9 cellular contexts compared by ENCODE assay signal in the genomic region with DNA sequence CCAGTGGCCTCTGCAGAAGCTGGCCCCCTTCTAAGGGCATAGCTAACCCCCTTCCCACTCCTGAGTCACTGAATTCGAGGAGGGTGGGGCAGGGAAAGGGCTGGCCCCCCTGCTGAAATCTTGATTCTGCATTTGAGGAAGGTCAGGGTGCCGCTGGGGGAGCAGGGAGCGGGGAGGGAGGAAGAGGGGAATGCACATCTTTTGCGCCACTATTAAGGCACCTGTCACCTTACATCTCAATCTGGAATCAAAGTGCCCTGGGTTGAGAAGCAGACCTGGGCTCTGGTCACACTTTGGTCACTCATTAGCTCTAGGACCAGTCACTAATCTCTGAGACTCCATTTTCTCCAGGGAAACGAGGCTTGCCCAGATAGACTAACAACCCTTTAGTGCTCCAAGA.
DNase-seq lines count a peak whose midpoint lies in the region; ATAC-seq and TF ChIP-seq lines count a peak whose summit lies in the region.
"Had no signal": no experiment of that assay in that cellular context is flagged by ENCODE, and none has a peak within 500 bp of the region (broad histone marks: within the 10 kb centered on the region; RNA-seq: fewer than 3 reads in every experiment).

No MANE protein-coding gene starts in this region.

- no peaks in the 10 kb centered on the region for H3K36me3 ChIP-seq in effector memory CD4-positive, alpha-beta T cell (ENCODE audit: control insufficient read depth, insufficient read depth, low read length)
- H3K36me3 ChIP-seq in trophoblast cell (ENCODE audit: control insufficient read depth in 1 of 2, insufficient read depth in 2 of 2, low read length in 2 of 2): no peaks in the 10 kb centered on the region

- no peak overlapping the region for H3K18ac ChIP-seq in trophoblast cell (ENCODE audit: low read length)

- peak overlapping the region; percentile 80 for H2AFZ ChIP-seq in trophoblast cell (ENCODE audit: insufficient read depth, low read length, poor library complexity)

- TF ChIP-seq CTCF in GM20000 (IDR thresholded peaks at IDR 0.05; ENCODE audit: extremely low read depth, missing control alignments): no peak

- H4K12ac ChIP-seq in trophoblast cell (ENCODE audit: low read depth, low read length): no peak overlapping the region

- no CpG with 5 or more reads among the region's 5 CpGs for WGBS in trophoblast cell (ENCODE audit: extremely low coverage, insufficient coverage, insufficient read length)

- no peak overlapping the region for H4K91ac ChIP-seq in trophoblast cell (ENCODE audit: low read depth, low read length)

- H3K4me2 ChIP-seq in trophoblast cell (ENCODE audit: low read length): peak overlapping the region; percentile 69

- H3K4me3 ChIP-seq in effector memory CD4-positive, alpha-beta T cell (ENCODE audit: insufficient read depth, low read depth, low read length, poor library complexity, severe bottlenecking): peak overlapping the region; percentile 63
- H3K4me3 ChIP-seq in trophoblast cell (ENCODE audit: low read depth, low read length): no peak overlapping the region

- no peak overlapping the region for H2BK12ac ChIP-seq in trophoblast cell (ENCODE audit: low read length)

- H3K79me2 ChIP-seq in trophoblast cell (ENCODE audit: control insufficient read depth, insufficient read depth, low read length, poor library complexity): no peaks in the 10 kb centered on the region

- no peak overlapping the region for H3K9ac ChIP-seq in trophoblast cell (ENCODE audit: low read length)

- H3K27me3 ChIP-seq in effector memory CD4-positive, alpha-beta T cell (replicated peaks; ENCODE audit: control insufficient read depth, insufficient read depth, low read length, poor library complexity, severe bottlenecking): no peaks in the 10 kb centered on the region
- no peaks in the 10 kb centered on the region for H3K27me3 ChIP-seq in trophoblast cell (ENCODE audit: insufficient read depth, low read length)

- H3K14ac ChIP-seq in trophoblast cell (ENCODE audit: low read length): no peak overlapping the region

- H3K4me1 ChIP-seq in effector memory CD4-positive, alpha-beta T cell (ENCODE audit: control insufficient read depth, insufficient read depth, low read length, poor library complexity, severe bottlenecking): peaks cover 12% of the 10 kb centered on the region
- H3K4me1 ChIP-seq in trophoblast cell (ENCODE audit: control insufficient read depth in 1 of 2, insufficient read depth in 2 of 2, low read length in 2 of 2): peaks cover 5 to 8% of the 10 kb centered on the region in 2 experiments

- DNase-seq in DMS53 (lab: John Stamatoyannopoulos, UW) (peak; percentile 65), NCI-H748 (lab: John Stamatoyannopoulos, UW; ENCODE audit: unreplicated experiment) (peak; percentile 38), trophoblast cell (no peak), GM19240 (ENCODE audit: insufficient read length, low spot score) (no peak), GM20000 (ENCODE audit: low spot score) (no peak)
- DNase-seq in effector memory CD4-positive, alpha-beta T cell: no peak
- no peak for DNase-seq in stimulated activated CD4-positive, alpha-beta T cell treated with anti-CD3 and anti-CD28 coated beads, Interleukin-1b, Interleukin-23, amount 100 ng/mL, for 48 hours
- DNase-seq: activated CD8-positive, alpha-beta memory T cell treated with anti-CD3 and anti-CD28 coated beads for 24 hours had no signal

- no peaks in the 10 kb centered on the region for H3K9me3 ChIP-seq in effector memory CD4-positive, alpha-beta T cell (ENCODE audit: control insufficient read depth, low read length)
- H3K9me3 ChIP-seq in trophoblast cell (ENCODE audit: insufficient read depth, low read depth, low read length): no peaks in the 10 kb centered on the region

- peak overlapping the region; percentile 53 for H3K27ac ChIP-seq in effector memory CD4-positive, alpha-beta T cell (ENCODE audit: insufficient read depth, low read length, poor library complexity, severe bottlenecking)
- no peak overlapping the region for H3K27ac ChIP-seq in trophoblast cell (ENCODE audit: low read depth, low read length)

- H2BK120ac ChIP-seq in trophoblast cell (ENCODE audit: insufficient read depth, low read length, poor library complexity): no peak overlapping the region

- no peak overlapping the region for H3K23ac ChIP-seq in trophoblast cell (ENCODE audit: low read length)

- H3K79me1 ChIP-seq in trophoblast cell (ENCODE audit: low read length): no peaks in the 10 kb centered on the region

- H2AK5ac ChIP-seq in trophoblast cell (ENCODE audit: low read length): no peak overlapping the region

- no peak for ATAC-seq in HG02938 (IDR thresholded peaks at IDR 0.05; ENCODE audit: unreplicated experiment)

- peak overlapping the region; percentile 44 for H4K8ac ChIP-seq in trophoblast cell (ENCODE audit: low read depth, low read length)

- H2BK5ac ChIP-seq in trophoblast cell (ENCODE audit: low read depth, low read length, poor library complexity): no peak overlapping the region

- H3K4ac ChIP-seq in trophoblast cell (ENCODE audit: low read depth, low read length): no peak overlapping the region

Comparison
In these comparisons a context has a peak if more than half of its experiments do, and no peak if none do; other contexts are left out.
1. DNase-seq: peak in DMS53 (single experiment) and NCI-H748 (single experiment); none in effector memory CD4-positive, alpha-beta T cell (0 of 3), trophoblast cell (0 of 2), GM19240 (single experiment), stimulated activated CD4-positive, alpha-beta T cell treated with anti-CD3 and anti-CD28 coated beads, Interleukin-1b, Interleukin-23, amount 100 ng/mL, for 48 hours (single experiment) and GM20000 (single experiment).